ENCODE assay signal across 1 cellular context in genomic region chr15:63719281-63719680, GRCh38.
TF ChIP-seq lines count a peak whose summit lies in the region.

No MANE protein-coding gene starts in this region.

TF ChIP-seq in SK-N-SH treated with all-trans-retinoic acid at 6 μM for 48 hours, 23 proteins besides CTCF, POLR2A, EP300 and RAD21 (continued from another document):
- TF ChIP-seq TSHZ2 (CRISPR knock-in tag; IDR thresholded peaks at IDR 0.05) (no peak), ZC3H10 (CRISPR knock-in tag; IDR thresholded peaks at IDR 0.05) (no peak), ESRRG (CRISPR knock-in tag; IDR thresholded peaks at IDR 0.05) (no peak), TOX (CRISPR knock-in tag; IDR thresholded peaks at IDR 0.05; ENCODE audit: borderline replicate concordance) (no peak), CREB5 (CRISPR knock-in tag; IDR thresholded peaks at IDR 0.05; ENCODE audit: low read depth) (no peak), ZNF8 (CRISPR knock-in tag; IDR thresholded peaks at IDR 0.05) (no peak), PATZ1 (CRISPR knock-in tag; IDR thresholded peaks at IDR 0.05; ENCODE audit: borderline replicate concordance) (no peak), TCF4 (CRISPR knock-in tag; IDR thresholded peaks at IDR 0.05; ENCODE audit: borderline replicate concordance) (no peak), ZFP3 (CRISPR knock-in tag; IDR thresholded peaks at IDR 0.05) (no peak)
